16 cellular contexts compared by ENCODE assay signal in genomic region chr3:119550090-119550910, GRCh38. TPM values are rescaled to one million over a fixed set of nuclear protein-coding genes. Genes with fewer than 3 reads are reported as not detected.
DNase-seq lines count a peak whose midpoint lies in the region; ATAC-seq and TF ChIP-seq lines count a peak whose summit lies in the region.
"Had no signal": no experiment of that assay in that cellular context is flagged by ENCODE, and none has a peak within 500 bp of the region (broad histone marks: within the 10 kb centered on the region; RNA-seq: fewer than 3 reads in every experiment).

No MANE protein-coding gene starts in this region.

- H3K27me3 Mint-ChIP-seq in stimulated activated naive B cell treated with anti-CD40 and anti-IgM and Interleukin-4, amounts not matched to agents 10 μg/mL and 1 μg/mL and 100 μg/mL, for 72 hours, result no peaks in the 10 kb centered on the region

- peaks cover 55 to 71% of the 10 kb centered on the region in 2 donors for H3K4me1 Mint-ChIP-seq in stimulated activated naive B cell treated with anti-CD40 and anti-IgM and Interleukin-4, amounts not matched to agents 10 μg/mL and 1 μg/mL and 100 μg/mL, for 72 hours

- H3K9me3 Mint-ChIP-seq in stimulated activated naive B cell treated with anti-CD40 and anti-IgM and Interleukin-4, amounts not matched to agents 10 μg/mL and 1 μg/mL and 100 μg/mL, for 72 hours, result no peaks in the 10 kb centered on the region
- H3K9me3 Mint-ChIP-seq: activated naive CD4-positive, alpha-beta T cell treated with anti-CD3 and anti-CD28 coated beads, Interleukin-2, amount 50 U/mL, for 72 hours had no signal

- H3K4me1 ChIP-seq in right atrium auricular region (no peaks in the 10 kb centered on the region), body of pancreas (no peaks in the 10 kb centered on the region)
- H3K4me1 ChIP-seq: prostate gland had no signal

- DNase-seq in left ventricle myocardium superior (no peak), right atrium auricular region (ENCODE audit: low spot score) (no peak), body of pancreas (no peak), NCI-H2029 treated with DMSO at 0.1 percent for 48 hours (lab: John Stamatoyannopoulos, UW) (no peak)
- no peak for DNase-seq in stimulated activated naive B cell treated with anti-CD40 and anti-IgM and Interleukin-4, amounts not matched to agents 10 μg/mL and 1 μg/mL and 100 μg/mL, for 72 hours
- DNase-seq: caudate nucleus, COR-L47, NCI-H2107, SK-N-SH, trophoblast cell had no signal

- no peak for TF ChIP-seq POLR2A in body of pancreas (IDR thresholded peaks at IDR 0.05)

- H3K36me3 ChIP-seq in right atrium auricular region (no peaks in the 10 kb centered on the region), body of pancreas (replicated peaks in 1 of 2; ENCODE audit: insufficient read depth in 1 of 2, low read depth in 2 of 2) (no peaks in the 10 kb centered on the region)
- H3K36me3 ChIP-seq: prostate gland had no signal

- TF ChIP-seq CTCF in right atrium auricular region (IDR thresholded peaks at IDR 0.05), result no peak
- no peak for TF ChIP-seq CTCF in body of pancreas (IDR thresholded peaks at IDR 0.05)

- intact Hi-C loops in left ventricle myocardium superior (cut with micrococcal nuclease) (no loop called here), body of pancreas (cut with DNase I) (no loop called here)

- no peak overlapping the region for H3K27ac ChIP-seq in right atrium auricular region
- no peak overlapping the region for H3K27ac ChIP-seq in body of pancreas
- H3K27ac ChIP-seq: prostate gland had no signal

- peak overlapping the region; percentile 87 for H3K27ac Mint-ChIP-seq in stimulated activated naive B cell treated with anti-CD40 and anti-IgM and Interleukin-4, amounts not matched to agents 10 μg/mL and 1 μg/mL and 100 μg/mL, for 72 hours
- H3K27ac Mint-ChIP-seq: activated naive CD4-positive, alpha-beta T cell treated with anti-CD3 and anti-CD28 coated beads, Interleukin-2, amount 50 U/mL, for 72 hours had no signal

- H3K27me3 ChIP-seq in right atrium auricular region (no peaks in the 10 kb centered on the region), body of pancreas (no peaks in the 10 kb centered on the region)

- H3K4me3 ChIP-seq in right atrium auricular region, result no peak overlapping the region
- no peak overlapping the region for H3K4me3 ChIP-seq in body of pancreas
- H3K4me3 ChIP-seq: prostate gland had no signal

- ATAC-seq in left ventricle myocardium superior, result peak; percentile 48
- ATAC-seq in GM21381 (IDR thresholded peaks at IDR 0.05; ENCODE audit: unreplicated experiment), result peak; percentile 33
- ATAC-seq in HG03039 (IDR thresholded peaks at IDR 0.05; ENCODE audit: unreplicated experiment), result peak; percentile 34
- peak in 1 of 2 donors; percentile 10 for ATAC-seq in stimulated activated naive B cell treated with anti-CD40 and anti-IgM and Interleukin-4, amounts not matched to agents 10 μg/mL and 1 μg/mL and 100 μg/mL, for 72 hours (replicated peaks)
- no peak for ATAC-seq in body of pancreas
- ATAC-seq in HG03469 (IDR thresholded peaks at IDR 0.05; ENCODE audit: unreplicated experiment), result no peak
- ATAC-seq: activated naive CD4-positive, alpha-beta T cell treated with anti-CD3 and anti-CD28 coated beads, Interleukin-2, amount 50 U/mL, for 72 hours had no signal

- H3K4me3 Mint-ChIP-seq in stimulated activated naive B cell treated with anti-CD40 and anti-IgM and Interleukin-4, amounts not matched to agents 10 μg/mL and 1 μg/mL and 100 μg/mL, for 72 hours, result peak overlapping the region; percentile 48 to 53

- WGBS in body of pancreas, 2 donors, result 86 to 87% methylated on average over 9 of the region's 9 CpGs

- H3K9me3 ChIP-seq in right atrium auricular region (no peaks in the 10 kb centered on the region), body of pancreas (no peaks in the 10 kb centered on the region)
- H3K9me3 ChIP-seq: prostate gland, SK-N-SH had no signal

- H3K36me3 Mint-ChIP-seq in stimulated activated naive B cell treated with anti-CD40 and anti-IgM and Interleukin-4, amounts not matched to agents 10 μg/mL and 1 μg/mL and 100 μg/mL, for 72 hours, result peaks cover 69 to 82% of the 10 kb centered on the region in 2 donors
- H3K36me3 Mint-ChIP-seq: activated naive CD4-positive, alpha-beta T cell treated with anti-CD3 and anti-CD28 coated beads, Interleukin-2, amount 50 U/mL, for 72 hours had no signal

RNA-seq across cellular contexts. Expression of gene CD80, which starts 9.1 kb away (rescaled TPM):
- not detected for total RNA-seq in left ventricle myocardium superior
- under 1 TPM; 0.20 to 0.67 TPM for total RNA-seq in right atrium auricular region
- total RNA-seq in body of pancreas, result under 1 TPM in 1 of 2 donors, not detected in 1; 0.26 TPM
- total RNA-seq: kidney epithelial cell, prostate gland had no signal

RNA-seq across cellular contexts. Expression of gene ADPRH, which starts 29.0 kb away (rescaled TPM):
- total RNA-seq in left ventricle myocardium superior (10.3 TPM), right atrium auricular region (1 to 10 TPM; 7.5 to 9.7 TPM), body of pancreas (1 to 10 TPM; 3.0 to 6.5 TPM)

RNA-seq across cellular contexts. Expression of gene PLA1A, which starts 47.4 kb away (rescaled TPM):
- 1.3 TPM for total RNA-seq in left ventricle myocardium superior
- 10 to 100 TPM in 1 of 2 donors, 1 to 10 TPM in 1; 6.7 to 11.6 TPM for total RNA-seq in right atrium auricular region
- 1 to 10 TPM in 1 of 2 donors, not detected in 1; 4.4 TPM for total RNA-seq in body of pancreas

RNA-seq across cellular contexts. Expression of gene TIMMDC1, which starts 52.0 kb away (rescaled TPM):
- total RNA-seq in left ventricle myocardium superior (349 TPM), right atrium auricular region (100 to 1,000 TPM in 1 of 2 donors, 10 to 100 TPM in 1; 79.9 to 108 TPM), body of pancreas (10 to 100 TPM; 15.6 to 33.0 TPM)

Comparison
In these comparisons a context has a peak if more than half of its experiments do, and no peak if none do; other contexts are left out.
1. ATAC-seq: peak in left ventricle myocardium superior (single experiment), GM21381 (single experiment) and HG03039 (single experiment); none in body of pancreas (single experiment) and HG03469 (single experiment).